In genomic region chr18:54616220-54616848, GRCh38 we compare ENCODE assay signal across 1 cellular context.
TF ChIP-seq lines count a peak whose summit lies in the region.

No MANE protein-coding gene starts in this region.

TF ChIP-seq in K562, 482 proteins besides CTCF, POLR2A, EP300 and RAD21 (continued from another document):
- TF ChIP-seq ATF3 (IDR thresholded peaks at IDR 0.05) = peak; percentile 14; the same call in 1 of the 2 replicates
- TF ChIP-seq ATF3 (CRISPR knock-in tag; conservative IDR thresholded peaks at IDR 0.05) = no peak
- peak; percentile 18; the same call in 1 of the 2 replicates for TF ChIP-seq CBFA2T2 (conservative IDR thresholded peaks at IDR 0.05)
- TF ChIP-seq CBFA2T3 (IDR thresholded peaks at IDR 0.05) = peak; percentile 34; the same call in 1 of the 2 replicates
- TF ChIP-seq NCOR1 (IDR thresholded peaks at IDR 0.05) = no peak
- TF ChIP-seq CREB1 (IDR thresholded peaks at IDR 0.05) = no peak
- TF ChIP-seq CREB1 (CRISPR knock-in tag; IDR thresholded peaks at IDR 0.05) = 0 out of 2 replicates have a peak, but pooled peaks have one; percentile 41
- no peak for TF ChIP-seq HMGXB4 (CRISPR knock-in tag; IDR thresholded peaks at IDR 0.05)
- TF ChIP-seq SP2 (IDR thresholded peaks at IDR 0.05; ENCODE audit: extremely low read depth, low read depth, low read length, poor library complexity, severe bottlenecking) = no peak
- no peak for TF ChIP-seq NR3C1 (CRISPR knock-in tag; IDR thresholded peaks at IDR 0.05)
- TF ChIP-seq ZNF592 (IDR thresholded peaks at IDR 0.05) = no peak
- peak; percentile 64 for TF ChIP-seq FOSL1 (tag; conservative IDR thresholded peaks at IDR 0.05)
- no peak for TF ChIP-seq ZNF24 (IDR thresholded peaks at IDR 0.05)
- peak; percentile 29; the same call in 1 of the 2 replicates for TF ChIP-seq ATF7 (IDR thresholded peaks at IDR 0.05)
- peak; percentile 19; the same call in 1 of the 2 replicates for TF ChIP-seq TAL1 (IDR thresholded peaks at IDR 0.05)
- no peak for TF ChIP-seq TRIM24 (IDR thresholded peaks at IDR 0.05)
- TF ChIP-seq IRF9 (tag; IDR thresholded peaks at IDR 0.05) = no peak
- no peak for TF ChIP-seq NCOA2 (IDR thresholded peaks at IDR 0.05; ENCODE audit: partially characterized antibody in 2 of 2)
- TF ChIP-seq ZNF282 (CRISPR knock-in tag; IDR thresholded peaks at IDR 0.05) = no peak
- TF ChIP-seq KLF16 (IDR thresholded peaks at IDR 0.05) = 0 out of 2 replicates have a peak, but pooled peaks have one; percentile 16
- TF ChIP-seq CEBPG (CRISPR knock-in tag; IDR thresholded peaks at IDR 0.05) = no peak
- TF ChIP-seq CEBPG (tag; conservative IDR thresholded peaks at IDR 0.05 in 1 of 2, IDR thresholded peaks at IDR 0.05 in 1 of 2) = peak in 1 of 2 experiments; percentile 70; a peak in 2 of 4 replicates
- TF ChIP-seq ZC3H11A (IDR thresholded peaks at IDR 0.05; ENCODE audit: low read depth, low read length) = no peak
- TF ChIP-seq ATF1 (CRISPR knock-in tag; IDR thresholded peaks at IDR 0.05) = no peak
- TF ChIP-seq ATF1 (tag; IDR thresholded peaks at IDR 0.05) = peak; percentile 19; the same call in 1 of the 2 replicates
- peak; percentile 27; the same call in 1 of the 2 replicates for TF ChIP-seq PKNOX1 (IDR thresholded peaks at IDR 0.05)
- TF ChIP-seq JUND (IDR thresholded peaks at IDR 0.05; ENCODE audit: borderline replicate concordance, low read depth, low read length) = peak; percentile 17; the same call in 1 of the 2 replicates
- peak; percentile 53; the same call in 2 of the 3 replicates for TF ChIP-seq JUND (tag; IDR thresholded peaks at IDR 0.05; ENCODE audit: borderline replicate concordance, low read depth, low read length)
- TF ChIP-seq SIX5 (IDR thresholded peaks at IDR 0.05; ENCODE audit: borderline replicate concordance in 1 of 2, insufficient read depth in 1 of 2, low read depth in 1 of 2, low read length in 2 of 2) = no peak
- peak; percentile 60 for TF ChIP-seq CREM (IDR thresholded peaks at IDR 0.05; ENCODE audit: low read depth)
- peak; percentile 43; the same call in 1 of the 2 replicates for TF ChIP-seq TEAD4 (IDR thresholded peaks at IDR 0.05; ENCODE audit: low read length)
- no peak for TF ChIP-seq TEAD4 (CRISPR knock-in tag; IDR thresholded peaks at IDR 0.05; ENCODE audit: borderline replicate concordance)
- peak; percentile 43; the same call in 1 of the 2 replicates for TF ChIP-seq CTBP1 (IDR thresholded peaks at IDR 0.05; ENCODE audit: borderline replicate concordance)
- TF ChIP-seq CSDE1 (IDR thresholded peaks at IDR 0.05) = no peak
- no peak for TF ChIP-seq DNMT1 (IDR thresholded peaks at IDR 0.05)
- TF ChIP-seq ZNF449 (CRISPR knock-in tag; IDR thresholded peaks at IDR 0.05) = no peak
- TF ChIP-seq RCOR1 (IDR thresholded peaks at IDR 0.05; ENCODE audit: borderline replicate concordance in 1 of 2, low read depth in 2 of 2, low read length in 2 of 2) = peak in 1 of 2 experiments; percentile 17; a peak in 1 of 4 replicates
- no peak for TF ChIP-seq NELFE (IDR thresholded peaks at IDR 0.05; ENCODE audit: insufficient read depth, insufficient read length)
- TF ChIP-seq POLR2AphosphoS2 (IDR thresholded peaks at IDR 0.05; ENCODE audit: low read length) = no peak
- no peak for TF ChIP-seq ILF3 (IDR thresholded peaks at IDR 0.05; ENCODE audit: borderline replicate concordance)
- no peak for TF ChIP-seq EZH2 (IDR thresholded peaks at IDR 0.05; ENCODE audit: borderline replicate concordance, low read depth, low read length)
TF ChIP-seq in K562: peak in this region for 19.
